2 cellular contexts compared by ENCODE assay signal in the genomic region with DNA sequence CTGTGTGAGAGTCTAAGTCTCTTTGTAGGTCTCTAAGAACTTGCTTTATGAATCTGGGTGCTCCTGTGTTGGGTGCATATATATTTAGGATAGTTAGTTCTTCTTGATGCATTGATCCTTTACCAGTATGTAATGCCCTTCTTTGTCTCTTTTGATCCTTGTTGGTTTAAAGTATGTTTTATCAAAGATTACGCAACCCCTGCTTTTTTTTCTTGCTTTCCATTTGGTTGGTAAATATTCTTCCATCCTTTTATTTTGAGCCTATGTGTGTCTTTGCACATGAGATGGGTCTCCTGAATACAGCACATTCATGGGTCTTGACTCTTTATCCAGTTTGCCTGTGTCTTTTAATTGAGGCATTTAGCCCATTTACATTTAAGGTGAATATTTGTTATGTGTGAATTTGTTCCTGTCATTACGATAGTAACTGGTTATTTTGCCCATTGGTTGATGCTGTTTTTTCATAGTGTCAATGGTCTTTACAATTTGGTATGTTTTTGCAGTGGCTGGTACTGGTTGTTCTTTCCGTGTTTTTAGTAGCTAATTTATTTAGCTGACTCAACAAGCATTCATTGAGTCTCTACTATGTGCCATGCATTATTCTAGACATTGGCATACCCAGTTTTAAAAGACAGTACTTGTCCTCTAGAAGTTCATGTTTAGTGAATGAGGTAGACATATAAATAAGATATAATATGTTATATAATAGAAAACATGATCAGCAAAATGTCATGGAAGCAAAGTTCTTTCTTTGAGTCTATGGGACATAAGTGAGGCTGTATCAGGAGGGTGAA.
TF ChIP-seq lines count a peak whose summit lies in the region.

No MANE protein-coding gene starts in this region.

TF ChIP-seq in IMR-90, 13 proteins besides CTCF, POLR2A, EP300 and RAD21:
- peak; percentile 82 for TF ChIP-seq CEBPB (IDR thresholded peaks at IDR 0.05; ENCODE audit: low read depth, low read length)

TF ChIP-seq in K562, 482 proteins besides CTCF, POLR2A, EP300 and RAD21:
- peak; percentile 65 for TF ChIP-seq ZNF316 (IDR thresholded peaks at IDR 0.05)
- peak; percentile 60; the same call in 1 of the 2 replicates for TF ChIP-seq CEBPG (CRISPR knock-in tag; IDR thresholded peaks at IDR 0.05)
- peak in 1 of 2 experiments; percentile 90; a peak in 3 of 4 replicates for TF ChIP-seq CEBPG (tag; conservative IDR thresholded peaks at IDR 0.05 in 1 of 2, IDR thresholded peaks at IDR 0.05 in 1 of 2)
- TF ChIP-seq, protein P1, sequence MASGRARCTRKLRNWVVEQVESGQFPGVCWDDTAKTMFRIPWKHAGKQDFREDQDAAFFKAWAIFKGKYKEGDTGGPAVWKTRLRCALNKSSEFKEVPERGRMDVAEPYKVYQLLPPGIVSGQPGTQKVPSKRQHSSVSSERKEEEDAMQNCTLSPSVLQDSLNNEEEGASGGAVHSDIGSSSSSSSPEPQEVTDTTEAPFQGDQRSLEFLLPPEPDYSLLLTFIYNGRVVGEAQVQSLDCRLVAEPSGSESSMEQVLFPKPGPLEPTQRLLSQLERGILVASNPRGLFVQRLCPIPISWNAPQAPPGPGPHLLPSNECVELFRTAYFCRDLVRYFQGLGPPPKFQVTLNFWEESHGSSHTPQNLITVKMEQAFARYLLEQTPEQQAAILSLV (tag; IDR thresholded peaks at IDR 0.05): 0 out of 2 replicates have a peak, but pooled peaks have one; percentile 44
- peak; percentile 47; the same call in 1 of the 2 replicates for TF ChIP-seq C11orf30 (IDR thresholded peaks at IDR 0.05; ENCODE audit: low read depth)
- TF ChIP-seq ZNF507 (tag; conservative IDR thresholded peaks at IDR 0.05): peak; percentile 83
- peak; percentile 94 for TF ChIP-seq CEBPB (tag; IDR thresholded peaks at IDR 0.05)
